ENCODE assay signal across 20 cellular contexts in the genomic region with DNA sequence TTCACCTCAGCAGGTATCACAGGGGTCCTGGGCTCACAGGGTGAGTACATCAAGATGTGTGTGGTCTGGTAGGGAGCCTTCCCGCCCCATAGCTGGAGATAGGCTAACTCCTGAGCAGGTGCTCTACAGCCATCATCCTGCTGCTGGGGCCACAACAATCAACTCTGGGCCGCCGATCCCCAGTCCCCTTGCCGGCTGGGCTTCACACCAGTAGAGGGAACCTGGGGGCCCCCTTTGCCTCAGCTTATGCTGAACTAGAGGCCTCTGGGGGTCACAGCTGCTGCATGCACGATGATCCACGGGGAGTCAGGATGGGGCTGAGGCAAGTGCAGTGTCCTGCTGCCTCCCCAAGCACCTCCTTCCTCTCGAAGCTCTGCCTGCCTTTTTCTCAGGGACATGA. TPM values are rescaled to one million over a fixed set of nuclear protein-coding genes. Genes with fewer than 3 reads are reported as not detected.
DNase-seq lines count a peak whose midpoint lies in the region; TF ChIP-seq lines count a peak whose summit lies in the region.
"Had no signal": no experiment of that assay in that cellular context is flagged by ENCODE, and none has a peak within 500 bp of the region (broad histone marks: within the 10 kb centered on the region; RNA-seq: fewer than 3 reads in every experiment).

No MANE protein-coding gene starts in this region.

- no peaks in the 10 kb centered on the region for H3K27me3 Mint-ChIP-seq in CD4-positive, alpha-beta memory T cell
- H3K27me3 Mint-ChIP-seq in activated T-helper 1 cell treated with anti-CD3 and anti-CD28 coated beads, Interleukin-12 subunit alpha, Interleukin-12 subunit beta, Interleukin-2, Interleukin-4 antibody, amounts not matched to agents 30 ng/mL and 10 ng/mL and 1 ng/mL, durations not matched to agents 14 hours and 24 hours and 36 hours (ENCODE audit: insufficient read depth), result no peaks in the 10 kb centered on the region
- H3K27me3 Mint-ChIP-seq in Calu3 (ENCODE audit: unreplicated experiment), result no peaks in the 10 kb centered on the region

- no peak overlapping the region for H4K8ac ChIP-seq in neuronal stem cell (ENCODE audit: low read depth, low read length)

- H3K9me3 Mint-ChIP-seq in CD4-positive, alpha-beta memory T cell, result no peaks in the 10 kb centered on the region
- peaks cover 6% of the 10 kb centered on the region for H3K9me3 Mint-ChIP-seq in activated T-helper 1 cell treated with anti-CD3 and anti-CD28 coated beads, Interleukin-12 subunit alpha, Interleukin-12 subunit beta, Interleukin-2, Interleukin-4 antibody, amounts not matched to agents 30 ng/mL and 10 ng/mL and 1 ng/mL, durations not matched to agents 14 hours and 24 hours and 36 hours
- peaks cover 9% of the 10 kb centered on the region for H3K9me3 Mint-ChIP-seq in Calu3 (ENCODE audit: low read depth, unreplicated experiment)

- H4K91ac ChIP-seq in neuronal stem cell (ENCODE audit: low read depth, low read length, poor library complexity), result no peak overlapping the region

- H3K27ac ChIP-seq in BLaER1 treated with 17β-estradiol and CSF1 and Interleukin-3, amounts not matched to agents 10 nM and 100 nM, result peak overlapping the region in 7 of 11 experiments; percentile 2 to 45 (median 29); a peak in 5 of 22 replicates
- H3K27ac ChIP-seq in CD4-positive, alpha-beta memory T cell (ENCODE audit: low read depth, low read length), result no peak overlapping the region
- no peak overlapping the region for H3K27ac ChIP-seq in neuronal stem cell (replicated peaks; ENCODE audit: low read length)
- H3K27ac ChIP-seq: cardiac muscle cell, dorsolateral prefrontal cortex, RWPE1 had no signal

- peaks cover 31 to 50% of the 10 kb centered on the region in 2 donors for H3K36me3 Mint-ChIP-seq in CD4-positive, alpha-beta memory T cell
- peaks cover 47% of the 10 kb centered on the region for H3K36me3 Mint-ChIP-seq in activated T-helper 1 cell treated with anti-CD3 and anti-CD28 coated beads, Interleukin-12 subunit alpha, Interleukin-12 subunit beta, Interleukin-2, Interleukin-4 antibody, amounts not matched to agents 30 ng/mL and 10 ng/mL and 1 ng/mL, durations not matched to agents 14 hours and 24 hours and 36 hours (ENCODE audit: low read depth)
- no peaks in the 10 kb centered on the region for H3K36me3 Mint-ChIP-seq in Calu3 (ENCODE audit: insufficient read depth, unreplicated experiment)

- TF ChIP-seq CTCF in GM10266 (IDR thresholded peaks at IDR 0.05; ENCODE audit: control insufficient read depth, insufficient read depth, low read depth, missing control alignments), result no peak
- no peak for TF ChIP-seq CTCF in Calu3 (IDR thresholded peaks at IDR 0.05; ENCODE audit: unreplicated experiment)

- peak overlapping the region; percentile 5 to 86 (median 58) for H3K4me2 ChIP-seq in BLaER1 treated with 17β-estradiol and CSF1 and Interleukin-3, amounts not matched to agents 10 nM and 100 nM
- H3K4me2 ChIP-seq in neuronal stem cell (ENCODE audit: insufficient read depth, low read length, poor library complexity, severe bottlenecking), result no peak overlapping the region

- peaks cover 0 to 91% (median 14%) of the 10 kb centered on the region in 11 experiments; a peak in 14 of 22 replicates for H3K36me3 ChIP-seq in BLaER1 treated with 17β-estradiol and CSF1 and Interleukin-3, amounts not matched to agents 10 nM and 100 nM
- H3K36me3 ChIP-seq in CD4-positive, alpha-beta memory T cell (ENCODE audit: insufficient read depth, low read length), result peaks cover 13% of the 10 kb centered on the region
- H3K36me3 ChIP-seq in neuronal stem cell (replicated peaks in 1 of 2; ENCODE audit: control insufficient read depth in 2 of 2, insufficient read depth in 2 of 2, low read length in 2 of 2), result no peaks in the 10 kb centered on the region
- H3K36me3 ChIP-seq: cardiac muscle cell, gastroesophageal sphincter had no signal

- no peak overlapping the region for H2AFZ ChIP-seq in neuronal stem cell (ENCODE audit: low read length)

- H2BK5ac ChIP-seq in neuronal stem cell (ENCODE audit: low read length), result no peak overlapping the region

- peak overlapping the region in 1 of 11 experiments; percentile 26; a peak in 1 of 22 replicates for H3K9ac ChIP-seq in BLaER1 treated with 17β-estradiol and CSF1 and Interleukin-3, amounts not matched to agents 10 nM and 100 nM
- no peak overlapping the region for H3K9ac ChIP-seq in neuronal stem cell (ENCODE audit: low read depth, low read length, poor library complexity)

- no CpG with 5 or more reads among the region's 7 CpGs for WGBS in neuronal stem cell (ENCODE audit: extremely low coverage in 2 of 2, insufficient read length in 2 of 2, insufficient replicate concordance in 1 of 2), 2 donors

- peaks cover 61 to 99% (median 88%) of the 10 kb centered on the region in 4 donors for H3K4me1 Mint-ChIP-seq in CD4-positive, alpha-beta memory T cell
- H3K4me1 Mint-ChIP-seq in activated T-helper 1 cell treated with anti-CD3 and anti-CD28 coated beads, Interleukin-12 subunit alpha, Interleukin-12 subunit beta, Interleukin-2, Interleukin-4 antibody, amounts not matched to agents 30 ng/mL and 10 ng/mL and 1 ng/mL, durations not matched to agents 14 hours and 24 hours and 36 hours (ENCODE audit: low read depth), result peaks cover 89% of the 10 kb centered on the region
- H3K4me1 Mint-ChIP-seq in Calu3 (ENCODE audit: low read depth, unreplicated experiment), result peaks cover 24% of the 10 kb centered on the region

- no peak overlapping the region for H3K14ac ChIP-seq in neuronal stem cell (ENCODE audit: low read length)

- peak overlapping the region in 6 of 7 donors; percentile 62 to 82 (median 75) for H3K27ac Mint-ChIP-seq in CD4-positive, alpha-beta memory T cell
- peak overlapping the region; percentile 10 for H3K27ac Mint-ChIP-seq in activated T-helper 1 cell treated with anti-CD3 and anti-CD28 coated beads, Interleukin-12 subunit alpha, Interleukin-12 subunit beta, Interleukin-2, Interleukin-4 antibody, amounts not matched to agents 30 ng/mL and 10 ng/mL and 1 ng/mL, durations not matched to agents 14 hours and 24 hours and 36 hours
- H3K27ac Mint-ChIP-seq in Calu3 (ENCODE audit: unreplicated experiment), result no peak overlapping the region

- no peak overlapping the region for H3K4ac ChIP-seq in neuronal stem cell (ENCODE audit: low read length)

- no TSS peak for BruUV-seq in Calu3 (replicated peaks; lab: Mats Ljungman, UMichigan)

- no peaks in the 10 kb centered on the region for H3K79me1 ChIP-seq in neuronal stem cell (ENCODE audit: low read depth, low read length)

- POLR2A ChIA-PET in CD4-positive, alpha-beta memory T cell (lab: Charles Lee; ENCODE audit: partially characterized antibody), result interaction anchor here (0.8 to 17.3 kb wide), 8 partner anchors 12 to 47 kb away, joined by 3 to 267 read pairs (median 4); partner anchors contain the start of gene IRF1

- no peaks in the 10 kb centered on the region for H3K27me3 ChIP-seq in BLaER1 treated with 17β-estradiol and CSF1 and Interleukin-3, amounts not matched to agents 10 nM and 100 nM
- no peaks in the 10 kb centered on the region for H3K27me3 ChIP-seq in CD4-positive, alpha-beta memory T cell (ENCODE audit: insufficient read depth, low read length)
- no peaks in the 10 kb centered on the region for H3K27me3 ChIP-seq in neuronal stem cell (ENCODE audit: control insufficient read depth in 3 of 3, insufficient read depth in 3 of 3, low read depth in 1 of 3, low read length in 3 of 3)
- H3K27me3 ChIP-seq: cardiac muscle cell, dorsolateral prefrontal cortex, gastroesophageal sphincter had no signal

- H2BK15ac ChIP-seq in neuronal stem cell (ENCODE audit: low read length), result no peak overlapping the region

- DNase-seq in CD4-positive, alpha-beta memory T cell, result no peak
- DNase-seq in activated T-helper 1 cell treated with anti-CD3 and anti-CD28 coated beads, Interleukin-12 subunit alpha, Interleukin-12 subunit beta, Interleukin-2, Interleukin-4 antibody, amounts not matched to agents 30 ng/mL and 10 ng/mL and 1 ng/mL, durations not matched to agents 14 hours and 24 hours and 36 hours (ENCODE audit: low spot score), result no peak
- DNase-seq in neuronal stem cell (ENCODE audit: low spot score), result no peak
- DNase-seq in GM10266 (ENCODE audit: extremely low spot score), result no peak
- DNase-seq in Calu3, result no peak
- no peak for DNase-seq in NCI-H2227 (lab: John Stamatoyannopoulos, UW; ENCODE audit: unreplicated experiment)
- DNase-seq: activated CD4-positive, alpha-beta T cell treated with anti-CD3 and anti-CD28 coated beads for 4 hours; activated T-cell treated with anti-CD3 and anti-CD28 coated beads, Interleukin-2, amount 50 U/mL, for 1 hour; AML-193; DMS153; dorsolateral prefrontal cortex; erythroblast; left cardiac atrium; NCI-H2227 treated with DMSO at 0.1 percent for 48 hours; nucleus accumbens; stimulated activated naive CD4-positive, alpha-beta T cell treated with Interleukin-2 at 50 U/mL for 16 hours had no signal

- peak overlapping the region; percentile 34 for H3K23ac ChIP-seq in neuronal stem cell (ENCODE audit: low read depth, low read length, poor library complexity)

- no peak overlapping the region for H3K4me3 ChIP-seq in BLaER1 treated with 17β-estradiol and CSF1 and Interleukin-3, amounts not matched to agents 10 nM and 100 nM
- no peak overlapping the region for H3K4me3 ChIP-seq in CD4-positive, alpha-beta memory T cell (ENCODE audit: low read length in 2 of 2)
- H3K4me3 ChIP-seq in neuronal stem cell (ENCODE audit: low read length in 2 of 2), result no peak overlapping the region
- H3K4me3 ChIP-seq: cardiac muscle cell, dorsolateral prefrontal cortex, gastroesophageal sphincter had no signal

- no peak overlapping the region for H2BK120ac ChIP-seq in neuronal stem cell (ENCODE audit: low read depth, low read length)

- H2BK12ac ChIP-seq in neuronal stem cell (ENCODE audit: low read length), result no peak overlapping the region

- peak overlapping the region; percentile 24 for H2AK5ac ChIP-seq in neuronal stem cell (ENCODE audit: low read depth, low read length)

- H3K4me1 ChIP-seq in BLaER1 treated with 17β-estradiol and CSF1 and Interleukin-3, amounts not matched to agents 10 nM and 100 nM, result peaks cover 49 to 79% (median 71%) of the 10 kb centered on the region in 10 experiments
- H3K4me1 ChIP-seq in CD4-positive, alpha-beta memory T cell (ENCODE audit: insufficient read depth, low read length), result peaks cover 96% of the 10 kb centered on the region
- no peaks in the 10 kb centered on the region for H3K4me1 ChIP-seq in neuronal stem cell (ENCODE audit: control insufficient read depth in 2 of 2, insufficient read depth in 1 of 2, low read depth in 1 of 2, low read length in 2 of 2)

- CTCF ChIA-PET in CD4-positive, alpha-beta memory T cell (lab: Charles Lee; ENCODE audit: partially characterized antibody), result interaction anchor here (1.1 to 1.9 kb wide), 2 partner anchors 11 to 21 kb away, joined by 3 to 7 read pairs; no protein-coding TSS in a partner anchor
- CTCF ChIA-PET in Calu3 (lab: Charles Lee), result no interaction called here

- intact Hi-C loops in CD4-positive, alpha-beta memory T cell (cut with micrococcal nuclease), result no loop called here
- intact Hi-C loops in activated T-helper 1 cell treated with anti-CD3 and anti-CD28 coated beads, Interleukin-12 subunit alpha, Interleukin-12 subunit beta, Interleukin-2, Interleukin-4 antibody, amounts not matched to agents 30 ng/mL and 10 ng/mL and 1 ng/mL, durations not matched to agents 14 hours and 24 hours and 36 hours (cut with micrococcal nuclease), result loop anchor here (1.0 kb wide), 1 partner anchor 12 kb away; no protein-coding TSS in a partner anchor
- intact Hi-C loops in Calu3 (cut with micrococcal nuclease; ENCODE audit: unreplicated experiment), result no loop called here

- peak overlapping the region; percentile 41 for H3K18ac ChIP-seq in neuronal stem cell (ENCODE audit: low read length)

- peak overlapping the region in 2 of 8 donors; percentile 8 to 26 for H3K4me3 Mint-ChIP-seq in CD4-positive, alpha-beta memory T cell
- no peak overlapping the region for H3K4me3 Mint-ChIP-seq in activated T-helper 1 cell treated with anti-CD3 and anti-CD28 coated beads, Interleukin-12 subunit alpha, Interleukin-12 subunit beta, Interleukin-2, Interleukin-4 antibody, amounts not matched to agents 30 ng/mL and 10 ng/mL and 1 ng/mL, durations not matched to agents 14 hours and 24 hours and 36 hours
- no peak overlapping the region for H3K4me3 Mint-ChIP-seq in Calu3 (ENCODE audit: low read depth, unreplicated experiment)

- peaks cover 0 to 4% (median 0%) of the 10 kb centered on the region in 11 experiments; a peak in 1 of 22 replicates for H3K9me3 ChIP-seq in BLaER1 treated with 17β-estradiol and CSF1 and Interleukin-3, amounts not matched to agents 10 nM and 100 nM (replicated peaks in 1 of 11)
- H3K9me3 ChIP-seq in CD4-positive, alpha-beta memory T cell (ENCODE audit: control insufficient read depth in 1 of 2, low read length in 2 of 2), result no peaks in the 10 kb centered on the region
- H3K9me3 ChIP-seq in neuronal stem cell (replicated peaks in 1 of 2; ENCODE audit: control insufficient read depth in 2 of 2, insufficient read depth in 1 of 2, low read depth in 1 of 2, low read length in 2 of 2), result no peaks in the 10 kb centered on the region
- H3K9me3 ChIP-seq: gastroesophageal sphincter had no signal

- H4K20me1 ChIP-seq in BLaER1 treated with 17β-estradiol and CSF1 and Interleukin-3, amounts not matched to agents 10 nM and 100 nM, result no peaks in the 10 kb centered on the region

RNA-seq across cellular contexts. Expression of gene IRF1, which starts 46.5 kb away (rescaled TPM):
- 100 to 1,000 TPM; 192 to 202 TPM for total RNA-seq in CD4-positive, alpha-beta memory T cell
- 100 to 1,000 TPM; 192 to 237 TPM for polyA plus RNA-seq in CD4-positive, alpha-beta memory T cell
- 190 and 198 TPM in 2 replicates for total RNA-seq in activated T-helper 1 cell treated with anti-CD3 and anti-CD28 coated beads, Interleukin-12 subunit alpha, Interleukin-12 subunit beta, Interleukin-2, Interleukin-4 antibody, amounts not matched to agents 30 ng/mL and 10 ng/mL and 1 ng/mL, durations not matched to agents 14 hours and 24 hours and 36 hours
- 1.4 TPM for polyA plus RNA-seq in neuronal stem cell (2013, experiment 1 of 2)
- 1.5 TPM for polyA plus RNA-seq in neuronal stem cell (2013, experiment 2 of 2)
- 64.0 and 82.4 TPM in 2 replicates for total RNA-seq in Calu3 (2022)

Comparison
In these comparisons a context has a peak if more than half of its experiments do, and no peak if none do; other contexts are left out.
1. H3K27ac ChIP-seq: peak in BLaER1 treated with 17β-estradiol and CSF1 and Interleukin-3, amounts not matched to agents 10 nM and 100 nM (7 of 11); none in CD4-positive, alpha-beta memory T cell (single experiment) and neuronal stem cell (single experiment).